Comparison of ENCODE assay signal across 8 cellular contexts in the genomic region with DNA sequence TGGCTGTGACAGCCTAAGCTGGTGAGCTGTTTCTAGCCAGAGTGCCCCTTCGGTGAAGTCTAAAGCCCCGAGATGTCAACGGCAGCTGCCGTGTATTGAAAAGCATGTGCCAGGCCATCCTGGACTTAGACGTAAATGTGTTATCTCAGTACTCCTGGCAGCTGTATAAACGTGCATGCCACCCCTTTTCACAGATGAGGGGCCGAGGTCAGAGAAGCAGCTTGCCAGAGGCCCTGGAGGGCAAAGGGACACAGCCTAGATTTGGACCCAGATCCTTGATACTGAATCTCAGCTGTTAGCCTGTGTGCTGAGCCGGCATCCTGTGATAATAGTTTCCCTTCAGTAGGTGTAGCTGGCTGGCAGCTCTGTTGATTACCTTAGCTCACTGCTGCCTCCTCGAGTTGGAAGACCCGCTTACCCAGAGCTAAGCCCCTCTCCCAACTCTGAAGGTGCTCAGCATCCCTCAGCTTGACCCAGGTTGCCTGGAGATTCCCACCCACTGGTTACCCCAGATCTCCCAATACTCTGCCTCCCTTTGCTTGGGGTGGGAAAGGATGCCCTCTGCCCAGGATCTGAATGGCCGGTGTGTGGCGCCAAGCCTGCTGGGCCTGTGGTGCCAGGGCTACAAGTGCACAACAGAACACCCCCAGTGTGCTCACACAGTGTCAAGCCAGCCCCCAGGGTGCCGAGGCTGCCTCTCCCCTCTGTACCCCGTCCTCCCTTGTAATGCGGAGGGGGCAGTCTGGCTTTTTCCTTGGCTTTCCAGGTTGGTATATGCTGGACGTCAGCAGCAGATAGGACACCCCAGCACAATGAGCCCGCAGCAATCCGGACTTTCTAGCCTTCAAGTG.
DNase-seq lines count a peak whose midpoint lies in the region; ATAC-seq and TF ChIP-seq lines count a peak whose summit lies in the region.

No MANE protein-coding gene starts in this region.

- peak overlapping the region; percentile 89 for H3K9ac ChIP-seq in Loucy (ENCODE audit: low read depth, low read length, poor library complexity, severe bottlenecking)

- no peak for ATAC-seq in HG03045 (IDR thresholded peaks at IDR 0.05; ENCODE audit: unreplicated experiment)

- H3K9me3 ChIP-seq in Loucy (ENCODE audit: insufficient read depth, low read depth, low read length) = no peaks in the 10 kb centered on the region

- peak; percentile 37; the same call in 1 of the 2 replicates for TF ChIP-seq CTCF in GM12875 (IDR thresholded peaks at IDR 0.05; ENCODE audit: borderline replicate concordance, insufficient read depth, low read depth, low read length)
- peak; percentile 78 for TF ChIP-seq CTCF in Loucy (conservative IDR thresholded peaks at IDR 0.05; ENCODE audit: low read length)
- TF ChIP-seq CTCF in nephron (IDR thresholded peaks at IDR 0.05; ENCODE audit: unreplicated experiment in 3 of 3) = peak; percentile 10 to 34 (median 27)

- no peaks in the 10 kb centered on the region for H3K9me2 ChIP-seq in Loucy (replicated peaks; ENCODE audit: low read depth, low read length)

- H3K79me2 ChIP-seq in Loucy (ENCODE audit: insufficient read depth, low read length) = peaks cover 46% of the 10 kb centered on the region

- no peaks in the 10 kb centered on the region for H3K27me3 Mint-ChIP-seq in nephron (ENCODE audit: low read depth)

- H3K4me1 ChIP-seq in Loucy (ENCODE audit: insufficient read depth, low read length, poor library complexity, severe bottlenecking) = peaks cover 57% of the 10 kb centered on the region

- peak overlapping the region in 2 of 3 experiments; percentile 55 to 62 for H3K27ac Mint-ChIP-seq in nephron

- DNase-seq in activated CD4-positive, alpha-beta T cell treated with anti-CD3 and anti-CD28 coated beads, Interleukin-2, amount 50 U/mL, for 4 hours = peak; percentile 53 to 55
- DNase-seq in epithelial cell of prostate (ENCODE audit: low read depth, low spot score) = no peak
- no peak for DNase-seq in KG1 (lab: John Stamatoyannopoulos, UW)
- DNase-seq in hypothalamus (lab: John Stamatoyannopoulos, UW) = no peak

- peak overlapping the region; percentile 100 for H3K4me2 ChIP-seq in Loucy (ENCODE audit: low read depth, low read length, poor library complexity, severe bottlenecking)

- no peaks in the 10 kb centered on the region for H4K20me1 ChIP-seq in Loucy (ENCODE audit: insufficient read depth, low read length, poor library complexity, severe bottlenecking)

- H3K4me3 ChIP-seq in GM12875 (ENCODE audit: low read depth, low read length) (peak overlapping the region; percentile 68), Loucy (ENCODE audit: low read length, poor library complexity, severe bottlenecking) (peak overlapping the region; percentile 99)

- H2AFZ ChIP-seq in Loucy (ENCODE audit: low read length) = no peak overlapping the region

- H3K27ac ChIP-seq in epithelial cell of prostate = peak overlapping the region; percentile 91

- H3K9me3 Mint-ChIP-seq in nephron = no peaks in the 10 kb centered on the region

- H3K36me3 Mint-ChIP-seq in nephron (ENCODE audit: low read depth) = no peaks in the 10 kb centered on the region

- peak overlapping the region; percentile 89 to 90 (median 89) for H3K4me3 Mint-ChIP-seq in nephron

- peaks cover 18% of the 10 kb centered on the region for H3K4me1 Mint-ChIP-seq in nephron

- H3F3A ChIP-seq in Loucy (ENCODE audit: low read depth) = 0 out of 2 replicates have a peak, but pooled peaks cover 5% of the 10 kb centered on the region

- no peaks in the 10 kb centered on the region for H3K36me3 ChIP-seq in Loucy (ENCODE audit: insufficient read depth, low read length)

- H3K27me3 ChIP-seq in Loucy (ENCODE audit: insufficient read depth, low read length, poor library complexity, severe bottlenecking) = no peaks in the 10 kb centered on the region

Comparison
In these comparisons a context has a peak if more than half of its experiments do, and no peak if none do; other contexts are left out.
1. CTCF ChIP-seq: peak in every context shown above with its lines; median percentile 78 in Loucy; 37 in GM12875; 27 in nephron.
2. DNase-seq: peak in activated CD4-positive, alpha-beta T cell treated with anti-CD3 and anti-CD28 coated beads, Interleukin-2, amount 50 U/mL, for 4 hours (2 of 2); none in epithelial cell of prostate (single experiment), KG1 (single experiment) and hypothalamus (0 of 51).